In the genomic region with DNA sequence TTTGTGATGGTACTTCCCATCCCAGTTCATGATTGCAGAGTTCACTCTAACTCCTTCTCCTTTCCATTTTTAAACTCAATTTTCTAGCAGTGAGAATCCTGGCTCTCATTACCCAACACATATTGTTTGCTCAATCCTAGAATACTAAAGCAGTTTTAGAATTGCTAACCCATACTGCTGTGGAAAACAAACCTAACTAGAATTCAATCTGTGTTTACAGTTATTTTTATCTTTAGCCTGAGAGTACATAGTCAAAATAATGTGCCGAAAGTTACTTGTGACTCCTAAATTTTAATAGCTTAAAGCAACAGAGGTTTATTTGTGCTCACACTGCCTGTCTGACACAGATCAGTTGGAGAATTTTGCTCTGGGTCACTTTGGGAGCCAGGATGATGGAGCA, we compare ENCODE assay signal across 19 cellular contexts.
DNase-seq lines count a peak whose midpoint lies in the region; TF ChIP-seq lines count a peak whose summit lies in the region.
"Had no signal": no experiment of that assay in that cellular context is flagged by ENCODE, and none has a peak within 500 bp of the region (broad histone marks: within the 10 kb centered on the region; RNA-seq: fewer than 3 reads in every experiment).

No MANE protein-coding gene starts in this region.

- TF ChIP-seq POLR2A in thyroid gland (IDR thresholded peaks at IDR 0.05), result no peak
- TF ChIP-seq POLR2A in spleen (IDR thresholded peaks at IDR 0.05), result no peak

- H3K4me1 ChIP-seq in thyroid gland (no peaks in the 10 kb centered on the region), spleen (no peaks in the 10 kb centered on the region)
- H3K4me1 ChIP-seq: BE2C had no signal

- intact Hi-C loops in thyroid gland (cut with DNase I), result no loop called here
- intact Hi-C loops in spleen (cut with DNase I; ENCODE audit: low total_unique reads), result no loop called here

- H3K27ac ChIP-seq in angular gyrus (ENCODE audit: low read depth, low read length), result peak overlapping the region; percentile 2
- no peak overlapping the region for H3K27ac ChIP-seq in thyroid gland
- H3K27ac ChIP-seq in spleen, result no peak overlapping the region
- H3K27ac ChIP-seq: 22Rv1; BLaER1 treated with 17β-estradiol and CSF1 and Interleukin-3, amounts not matched to agents 10 nM and 100 nM had no signal

- DNase-seq in Ammon's horn (ENCODE audit: low spot score), result peak; percentile 25
- DNase-seq in fibroblast of villous mesenchyme (ENCODE audit: low read depth), result peak; percentile 24
- DNase-seq in superior temporal gyrus (ENCODE audit: extremely low spot score), result peak; percentile 65
- no peak for DNase-seq in thyroid gland
- no peak for DNase-seq in activated CD4-positive, CD25-positive, alpha-beta regulatory T cell (lab: John Stamatoyannopoulos, UW)
- no peak for DNase-seq in spleen
- DNase-seq: BE2C; CD4-positive, alpha-beta T cell; CD8-positive, alpha-beta memory T cell; DMS 273 treated with DMSO at 0.1 percent for 48 hours; DMS79; EL; GDM1; H7; HCEC 1CT had no signal

- H3K9me3 ChIP-seq in thyroid gland (no peaks in the 10 kb centered on the region), spleen (peaks cover 0 to 11% (median 8%) of the 10 kb centered on the region in 8 donors)
- H3K9me3 ChIP-seq: BE2C had no signal

- H3K4me3 ChIP-seq in fibroblast of villous mesenchyme (ENCODE audit: low read depth, low read length), result no peak overlapping the region
- H3K4me3 ChIP-seq in thyroid gland (replicated peaks in 1 of 3), result no peak overlapping the region
- no peak overlapping the region for H3K4me3 ChIP-seq in spleen
- H3K4me3 ChIP-seq: BLaER1 treated with 17β-estradiol and CSF1 and Interleukin-3, amounts not matched to agents 10 nM and 100 nM; GM12878 had no signal

- WGBS in thyroid gland, 2 donors, result 91 to 93% methylated on average over 1 of the region's 1 CpG
- 84 to 96% (median 93%) methylated on average over 1 of the region's 1 CpG for WGBS in spleen, 5 donors

- TF ChIP-seq CTCF in fibroblast of villous mesenchyme (IDR thresholded peaks at IDR 0.05; ENCODE audit: insufficient read depth, low read depth, low read length) (no peak), thyroid gland (IDR thresholded peaks at IDR 0.05) (no peak), spleen (IDR thresholded peaks at IDR 0.05 in 8 of 11, conservative IDR thresholded peaks at IDR 0.05 in 3 of 11) (no peak)

- H3K36me3 ChIP-seq in thyroid gland (no peaks in the 10 kb centered on the region), spleen (no peaks in the 10 kb centered on the region)
- H3K36me3 ChIP-seq: BE2C; BLaER1 treated with 17β-estradiol and CSF1 and Interleukin-3, amounts not matched to agents 10 nM and 100 nM had no signal

- H3K27me3 ChIP-seq in thyroid gland, result no peaks in the 10 kb centered on the region
- H3K27me3 ChIP-seq in spleen (replicated peaks in 1 of 7), result no peaks in the 10 kb centered on the region
- H3K27me3 ChIP-seq: BE2C; BLaER1 treated with 17β-estradiol and CSF1 and Interleukin-3, amounts not matched to agents 10 nM and 100 nM had no signal

Comparison
In these comparisons a context has a peak if more than half of its experiments do, and no peak if none do; other contexts are left out.
1. DNase-seq: peak in Ammon's horn (single experiment), fibroblast of villous mesenchyme (single experiment) and superior temporal gyrus (single experiment); none in thyroid gland (0 of 2), activated CD4-positive, CD25-positive, alpha-beta regulatory T cell (0 of 4) and spleen (single experiment).